In genomic region chr18:47383729-47384128, GRCh38 we compare ENCODE assay signal across 27 cellular contexts.
"Had no signal": no experiment of that assay in that cellular context is flagged by ENCODE, and none has a peak within 500 bp of the region (broad histone marks: within the 10 kb centered on the region; RNA-seq: fewer than 3 reads in every experiment).

No MANE protein-coding gene starts in this region.

- H3K27ac ChIP-seq: stomach, suprapubic skin, testis, thoracic aorta, thyroid gland, tibial artery, tibial nerve, transverse colon, upper lobe of left lung, upper lobe of right lung, uterus, vagina had no signal

- H3K9me3 ChIP-seq: suprapubic skin, testis, thoracic aorta, thyroid gland, tibial artery, transverse colon, upper lobe of right lung, uterus, vagina had no signal

- DNase-seq: stimulated activated CD4-positive, alpha-beta T cell treated with anti-CD3 and anti-CD28 coated beads, Interleukin-2, amount 100 ng/mL, for 48 hours; stimulated activated CD4-positive, alpha-beta T cell treated with anti-CD3 and anti-CD28 coated beads, Interleukin-4, amount 100 ng/mL, for 1 hour; stimulated activated CD4-positive, alpha-beta T cell treated with anti-CD3 and anti-CD28 coated beads, Interleukin-4, amount 100 ng/mL, for 24 hours; stimulated activated CD4-positive, alpha-beta T cell treated with anti-CD3 and anti-CD28 coated beads, Interleukin-4, amount 100 ng/mL, for 4 hours; stimulated activated CD8-positive, alpha-beta memory T cell treated with anti-CD3 and anti-CD28 coated beads, Interleukin-4, amount 100 ng/mL, for 48 hours; stimulated activated naive B cell treated with anti-CD40 and anti-IgM and Interleukin-4, amounts not matched to agents 10 μg/mL and 1 μg/mL and 100 μg/mL, for 72 hours; stimulated activated naive CD4-positive, alpha-beta T cell; stimulated activated naive CD4-positive, alpha-beta T cell treated with Interleukin-2 at 50 U/mL for 16 hours; stimulated activated naive CD8-positive, alpha-beta T cell treated with anti-CD3 and anti-CD28 coated beads, Interleukin-15, amount 100 ng/mL, for 72 hours; stimulated activated naive CD8-positive, alpha-beta T cell treated with anti-CD3 and anti-CD28 coated beads, Interleukin-15, Interleukin-2, amounts not matched to agents 100 U/mL and 50 U/mL, for 24 hours; stomach; substantia nigra; testis; thyroid gland; tibial artery; transverse colon; trophoblast cell; upper lobe of left lung; upper lobe of right lung; uterus had no signal

- H3K36me3 ChIP-seq: stomach, suprapubic skin, thoracic aorta, thyroid gland, tibial artery, tibial nerve, transverse colon, upper lobe of left lung, upper lobe of right lung, uterus, vagina had no signal

- H3K4me1 ChIP-seq: stomach, suprapubic skin, testis, thyroid gland, tibial artery, tibial nerve, transverse colon, upper lobe of left lung, upper lobe of right lung, uterus, vagina had no signal

- H3K27me3 ChIP-seq: suprapubic skin, testis, thyroid gland, tibial nerve, transverse colon, upper lobe of left lung, upper lobe of right lung, uterus, vagina had no signal

- FAIRE-seq: urothelium cell line had no signal

- ATAC-seq: stimulated activated effector memory CD8-positive, alpha-beta T cell treated with anti-CD3 and anti-CD28 coated beads, Interleukin-12 subunit alpha, Interleukin-12 subunit beta, amount 100 ng/mL, for 72 hours; stimulated activated memory B cell treated with anti-CD40 and anti-IgM and Interleukin-4, amounts not matched to agents 10 μg/mL and 1 μg/mL and 100 μg/mL, for 72 hours; stimulated activated naive B cell treated with anti-CD40 and anti-IgM and Interleukin-4, amounts not matched to agents 10 μg/mL and 1 μg/mL and 100 μg/mL, for 72 hours; stimulated activated naive CD8-positive, alpha-beta T cell treated with anti-CD3 and anti-CD28 coated beads, Interleukin-15, amount 100 ng/mL, for 72 hours; stimulated activated naive CD8-positive, alpha-beta T cell treated with anti-CD3 and anti-CD28 coated beads, Interleukin-15, Interleukin-2, amounts not matched to agents 100 U/mL and 50 U/mL, for 24 hours; upper lobe of right lung had no signal

- H3K4me3 ChIP-seq: stomach, suprapubic skin, testis, thoracic aorta, thyroid gland, tibial artery, tibial nerve, transverse colon, upper lobe of left lung, upper lobe of right lung, uterus, vagina had no signal
